19 cellular contexts compared by ENCODE assay signal in the genomic region with DNA sequence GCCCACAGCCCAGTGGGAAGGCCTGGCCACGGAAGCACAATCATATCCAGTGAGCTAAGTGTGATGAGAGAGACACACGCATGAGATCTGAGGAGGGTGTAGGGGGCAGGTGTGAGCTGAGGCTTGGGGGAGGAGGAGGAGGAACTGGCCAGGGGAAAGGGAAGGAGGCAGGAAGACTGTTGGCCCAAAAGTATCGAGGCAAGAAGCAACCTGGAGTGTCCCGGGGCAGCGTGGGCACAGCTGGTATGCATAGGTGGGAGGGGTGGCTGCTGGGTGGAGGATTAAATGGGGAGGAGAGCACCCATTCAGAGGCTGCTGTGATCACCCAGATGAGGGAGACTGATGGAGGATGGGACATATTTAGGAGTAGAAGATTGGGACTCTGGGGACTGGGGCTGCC. TPM values are rescaled to one million over a fixed set of nuclear protein-coding genes. Genes with fewer than 3 reads are reported as not detected.
DNase-seq lines count a peak whose midpoint lies in the region; ATAC-seq and TF ChIP-seq lines count a peak whose summit lies in the region.
"Had no signal": no experiment of that assay in that cellular context is flagged by ENCODE, and none has a peak within 500 bp of the region (broad histone marks: within the 10 kb centered on the region; RNA-seq: fewer than 3 reads in every experiment).

No MANE protein-coding gene starts in this region.

- peak overlapping the region; percentile 60 for H3K4me2 ChIP-seq in BLaER1
- peak overlapping the region in 9 of 11 experiments; percentile 23 to 68 (median 56); a peak in 15 of 22 replicates for H3K4me2 ChIP-seq in BLaER1 treated with 17β-estradiol and CSF1 and Interleukin-3, amounts not matched to agents 10 nM and 100 nM
- no peak overlapping the region for H3K4me2 ChIP-seq in PC-3 (ENCODE audit: low read length)

- WGBS in testis, 2 donors, result 44 to 54% methylated on average over 5 of the region's 5 CpGs

- H3K9me2 ChIP-seq in PC-3 (replicated peaks; ENCODE audit: low read length), result no peaks in the 10 kb centered on the region

- CTCF ChIA-PET in PC-3 (lab: Charles Lee), result interaction anchor here (3.5 kb wide), 1 partner anchor 34 kb away, joined by 15 read pairs; no protein-coding TSS in a partner anchor

- BruUV-seq in PC-3 (replicated peaks; lab: Mats Ljungman, UMichigan), result no TSS peak

- no peak overlapping the region for H2AFZ ChIP-seq in PC-3 (ENCODE audit: low read length)

- H3K36me3 Mint-ChIP-seq in chondrocyte (ENCODE audit: low read depth), result no peaks in the 10 kb centered on the region
- H3K36me3 Mint-ChIP-seq: CD4-positive, CD25-positive, alpha-beta regulatory T cell had no signal

- H3K9me3 ChIP-seq in BLaER1 (no peaks in the 10 kb centered on the region), PC-3 (ENCODE audit: low read length) (no peaks in the 10 kb centered on the region), testis (no peaks in the 10 kb centered on the region)
- no peaks in the 10 kb centered on the region for H3K9me3 ChIP-seq in BLaER1 treated with 17β-estradiol and CSF1 and Interleukin-3, amounts not matched to agents 10 nM and 100 nM (replicated peaks in 1 of 11)

- ATAC-seq in PC-3 (peak; percentile 4), esophagus mucosa (peak; percentile 1), GM18870 (IDR thresholded peaks at IDR 0.05; ENCODE audit: unreplicated experiment) (no peak)
- ATAC-seq: K562 had no signal

- H3K4me3 ChIP-seq in BLaER1 (no peak overlapping the region), PC-3 (ENCODE audit: low read length) (no peak overlapping the region), testis (no peak overlapping the region)
- H3K4me3 ChIP-seq in BLaER1 treated with 17β-estradiol and CSF1 and Interleukin-3, amounts not matched to agents 10 nM and 100 nM, result no peak overlapping the region
- H3K4me3 ChIP-seq: K562 had no signal

- H3F3A ChIP-seq in PC-3 (ENCODE audit: low read length, unreplicated experiment), result no peaks in the 10 kb centered on the region

- H3K4me1 Mint-ChIP-seq in chondrocyte (ENCODE audit: low read depth), result peaks cover 7% of the 10 kb centered on the region

- no peak for TF ChIP-seq POLR2A in testis (IDR thresholded peaks at IDR 0.05)

- H3K27ac Mint-ChIP-seq in chondrocyte (ENCODE audit: unreplicated experiment), result no peak overlapping the region
- H3K27ac Mint-ChIP-seq: B cell had no signal

- H3K79me2 ChIP-seq in PC-3 (ENCODE audit: low read length), result no peaks in the 10 kb centered on the region

- H3K9ac ChIP-seq in BLaER1, result 0 out of 2 replicates have a peak overlapping the region, but pooled peaks have one; percentile 19
- no peak overlapping the region for H3K9ac ChIP-seq in BLaER1 treated with 17β-estradiol and CSF1 and Interleukin-3, amounts not matched to agents 10 nM and 100 nM
- H3K9ac ChIP-seq in PC-3 (ENCODE audit: low read length), result no peak overlapping the region

- intact Hi-C loops in PC-3 (cut with micrococcal nuclease), result no loop called here
- intact Hi-C loops in testis (cut with DNase I; ENCODE audit: low total_unique reads), result no loop called here

- H4K20me1 ChIP-seq in BLaER1, result peaks cover 10% of the 10 kb centered on the region
- peaks cover 0 to 43% (median 14%) of the 10 kb centered on the region in 11 experiments; a peak in 13 of 22 replicates for H4K20me1 ChIP-seq in BLaER1 treated with 17β-estradiol and CSF1 and Interleukin-3, amounts not matched to agents 10 nM and 100 nM
- no peaks in the 10 kb centered on the region for H4K20me1 ChIP-seq in PC-3 (ENCODE audit: low read length)

- H3K4me1 ChIP-seq in BLaER1 (peaks cover 59% of the 10 kb centered on the region), PC-3 (ENCODE audit: insufficient read depth, low read length) (no peaks in the 10 kb centered on the region), testis (peaks cover 6% of the 10 kb centered on the region)
- H3K4me1 ChIP-seq in BLaER1 treated with 17β-estradiol and CSF1 and Interleukin-3, amounts not matched to agents 10 nM and 100 nM, result peaks cover 17 to 63% (median 47%) of the 10 kb centered on the region in 10 experiments; a peak in 19 of 20 replicates

- peaks cover 23% of the 10 kb centered on the region for H3K27me3 Mint-ChIP-seq in chondrocyte (ENCODE audit: low read depth)

- H3K4me3 Mint-ChIP-seq in chondrocyte (ENCODE audit: unreplicated experiment), result no peak overlapping the region
- H3K4me3 Mint-ChIP-seq: B cell; CD4-positive, CD25-positive, alpha-beta regulatory T cell had no signal

- no peaks in the 10 kb centered on the region for H3K27me3 ChIP-seq in BLaER1
- no peaks in the 10 kb centered on the region for H3K27me3 ChIP-seq in BLaER1 treated with 17β-estradiol and CSF1 and Interleukin-3, amounts not matched to agents 10 nM and 100 nM
- H3K27me3 ChIP-seq in PC-3 (ENCODE audit: low read length), result no peaks in the 10 kb centered on the region
- no peaks in the 10 kb centered on the region for H3K27me3 ChIP-seq in testis

- H3K36me3 ChIP-seq in BLaER1 (peaks cover 28% of the 10 kb centered on the region), PC-3 (ENCODE audit: low read depth, low read length) (peaks cover 13% of the 10 kb centered on the region; the same call in 1 of the 2 replicates), testis (ENCODE audit: low read depth, missing control alignments) (no peaks in the 10 kb centered on the region)
- H3K36me3 ChIP-seq in BLaER1 treated with 17β-estradiol and CSF1 and Interleukin-3, amounts not matched to agents 10 nM and 100 nM, result peaks cover 11 to 31% (median 28%) of the 10 kb centered on the region in 11 experiments

- POLR2A ChIA-PET in PC-3 (lab: Charles Lee; ENCODE audit: unreplicated experiment), result interaction anchor here (0.6 kb wide), 1 partner anchor 140 kb away, joined by 4 read pairs; no protein-coding TSS in a partner anchor

- no peak for TF ChIP-seq CTCF in PC-3 (conservative IDR thresholded peaks at IDR 0.05; ENCODE audit: low read depth, low read length)
- TF ChIP-seq CTCF in testis (IDR thresholded peaks at IDR 0.05), result no peak
- no peak for TF ChIP-seq CTCF in chondrocyte (IDR thresholded peaks at IDR 0.05)

- no peak for DNase-seq in PC-3
- DNase-seq in testis, result no peak
- DNase-seq in chondrocyte (ENCODE audit: low spot score), result no peak
- DNase-seq: CD4-positive, CD25-positive, alpha-beta regulatory T cell; MV-4-11; NCI-H1105; NCI-H146; NCI-H1930; NCI-H2107; NCI-H446 treated with DMSO at 0.1 percent for 48 hours; NCI-H526; SHP77 had no signal

- H3K9me3 Mint-ChIP-seq in chondrocyte (ENCODE audit: low read depth), result no peaks in the 10 kb centered on the region

- H3K27ac ChIP-seq in BLaER1 (no peak overlapping the region), PC-3 (ENCODE audit: low read length) (no peak overlapping the region), testis (no peak overlapping the region)
- H3K27ac ChIP-seq in BLaER1 treated with 17β-estradiol and CSF1 and Interleukin-3, amounts not matched to agents 10 nM and 100 nM, result no peak overlapping the region
- H3K27ac ChIP-seq: RWPE1 had no signal

RNA-seq across cellular contexts. Expression of gene ARHGAP27, which starts 41.4 kb away (rescaled TPM):
- 119 and 134 TPM in 2 replicates for total RNA-seq in PC-3 (2014; rRNA removed)
- total RNA-seq in esophagus mucosa, result 69.0 TPM
- total RNA-seq in testis, result 10 to 100 TPM; 21.4 to 22.8 TPM
- polyA plus RNA-seq in testis (ENCODE audit: insufficient read depth, low read depth, low replicate concordance), result 17.7 TPM
- 1.5 to 2.7 TPM (median 2.0 TPM) in 3 replicates for total RNA-seq in chondrocyte
